10 cellular contexts compared by ENCODE assay signal in genomic region chr12:113298861-113299545, GRCh38. TPM values are rescaled to one million over a fixed set of nuclear protein-coding genes. Genes with fewer than 3 reads are reported as not detected.
DNase-seq lines count a peak whose midpoint lies in the region; ATAC-seq, FAIRE-seq and TF ChIP-seq lines count a peak whose summit lies in the region.
"Had no signal": no experiment of that assay in that cellular context is flagged by ENCODE, and none has a peak within 500 bp of the region (broad histone marks: within the 10 kb centered on the region; RNA-seq: fewer than 3 reads in every experiment).

No MANE protein-coding gene starts in this region.

- H3K18ac ChIP-seq in H1 (ENCODE audit: extremely low read depth, low read length) = peak overlapping the region; percentile 60
- no peak overlapping the region for H3K18ac ChIP-seq in mesendoderm (ENCODE audit: low read length)

- DNase-seq in activated naive CD4-positive, alpha-beta T cell treated with anti-CD3 and anti-CD28 coated beads, Interleukin-2, amount 50 U/mL, for 72 hours (ENCODE audit: low spot score in 2 of 2) = no peak
- DNase-seq in activated naive CD4-positive, alpha-beta T cell treated with anti-CD3 and anti-CD28 coated beads, Interleukin-2, amount 10 ng/mL, durations not matched to agents 7 days and 5 days = no peak
- DNase-seq in H1 (ENCODE audit: low read depth in 1 of 2, low spot score in 2 of 2) = no peak
- no peak for DNase-seq in mesendoderm
- DNase-seq in stimulated activated CD8-positive, alpha-beta memory T cell treated with anti-CD3 and anti-CD28 coated beads, Interleukin-4, amount 100 ng/mL, for 48 hours = no peak
- DNase-seq: activated naive CD4-positive, alpha-beta T cell treated with anti-CD3 and anti-CD28 coated beads, Interleukin-2, amount 50 U/mL, for 16 hours had no signal

- H3K4me3 ChIP-seq in H1 (ENCODE audit: extremely low read depth in 1 of 4, insufficient read depth in 2 of 4, low read depth in 3 of 4, low read length in 4 of 4) = no peak overlapping the region
- no peak overlapping the region for H3K4me3 ChIP-seq in mesendoderm (ENCODE audit: low read length)

- ATAC-seq in activated naive CD4-positive, alpha-beta T cell treated with anti-CD3 and anti-CD28 coated beads, Interleukin-2, amount 50 U/mL, for 72 hours = no peak
- no peak for ATAC-seq in GM18867 (IDR thresholded peaks at IDR 0.05; ENCODE audit: unreplicated experiment)
- no peak for ATAC-seq in HG03354 (IDR thresholded peaks at IDR 0.05; ENCODE audit: poor library complexity, severe bottlenecking, unreplicated experiment)
- ATAC-seq in GM21717 (IDR thresholded peaks at IDR 0.05; ENCODE audit: unreplicated experiment) = no peak

- no peak overlapping the region; a peak in 1 of 7 replicates for H3K9ac ChIP-seq in H1 (replicated peaks in 1 of 4; ENCODE audit: extremely low read depth in 1 of 4, low read depth in 3 of 4, low read length in 3 of 4)
- no peak overlapping the region for H3K9ac ChIP-seq in mesendoderm (ENCODE audit: low read length)

- peaks cover 0 to 6% of the 10 kb centered on the region in 2 donors for H3K36me3 Mint-ChIP-seq in activated naive CD4-positive, alpha-beta T cell treated with anti-CD3 and anti-CD28 coated beads, Interleukin-2, amount 50 U/mL, for 72 hours
- peaks cover 23% of the 10 kb centered on the region for H3K36me3 Mint-ChIP-seq in activated naive CD4-positive, alpha-beta T cell treated with anti-CD3 and anti-CD28 coated beads, Interleukin-2, amount 10 ng/mL, durations not matched to agents 7 days and 5 days

- H2AK5ac ChIP-seq in H1 (ENCODE audit: low read depth, low read length) (peak overlapping the region; percentile 0), mesendoderm (ENCODE audit: low read length) (peak overlapping the region; percentile 4)

- H3K14ac ChIP-seq in H1 (ENCODE audit: insufficient read length) = no peak overlapping the region

- 89% methylated on average over 20 of the region's 20 CpGs; no CpG with 5 or more reads in 1 of the 2 experiments for WGBS in H1 (ENCODE audit: extremely low coverage in 1 of 2, insufficient coverage in 1 of 2, insufficient read length in 1 of 2, insufficient replicate concordance in 2 of 2, low coverage in 1 of 2, low lambda C conversion rate in 2 of 2, missing lambda C conversion rate in 1 of 2), 2 experiments
- no CpG with 5 or more reads among the region's 20 CpGs for WGBS in mesendoderm (ENCODE audit: extremely low coverage, insufficient coverage, low lambda C conversion rate)

- H2AFZ ChIP-seq in H1 (ENCODE audit: low read length) = no peak overlapping the region

- CTCF ChIA-PET in activated naive CD4-positive, alpha-beta T cell treated with anti-CD3 and anti-CD28 coated beads, Interleukin-2, amount 10 ng/mL, durations not matched to agents 7 days and 5 days (lab: Charles Lee) = no interaction called here
- CTCF ChIA-PET in H1 (lab: Charles Lee; ENCODE audit: partially characterized antibody) = interaction anchor here (0.7 to 1.6 kb wide), 3 partner anchors 20 to 104 kb away, joined by 3 to 7 read pairs (median 3); no protein-coding TSS in a partner anchor

- no peaks in the 10 kb centered on the region for H3K9me3 Mint-ChIP-seq in activated naive CD4-positive, alpha-beta T cell treated with anti-CD3 and anti-CD28 coated beads, Interleukin-2, amount 50 U/mL, for 72 hours
- no peaks in the 10 kb centered on the region for H3K9me3 Mint-ChIP-seq in activated naive CD4-positive, alpha-beta T cell treated with anti-CD3 and anti-CD28 coated beads, Interleukin-2, amount 10 ng/mL, durations not matched to agents 7 days and 5 days

- H3K79me2 ChIP-seq in H1 (ENCODE audit: control insufficient read depth in 1 of 2, insufficient read depth in 2 of 2, low read length in 2 of 2) (no peaks in the 10 kb centered on the region), mesendoderm (ENCODE audit: control insufficient read depth, insufficient read depth, low read length) (no peaks in the 10 kb centered on the region)

- H3K27me3 ChIP-seq in H1 (replicated peaks in 1 of 4; ENCODE audit: control insufficient read depth in 3 of 4, extremely low read depth in 1 of 4, insufficient read depth in 3 of 4, low read length in 3 of 4) (no peaks in the 10 kb centered on the region), mesendoderm (ENCODE audit: insufficient read depth, low read length, poor library complexity) (no peaks in the 10 kb centered on the region)

- H3K4me1 ChIP-seq in H1 (replicated peaks in 1 of 4; ENCODE audit: control insufficient read depth in 3 of 4, insufficient read depth in 4 of 4, low read length in 3 of 4) = peaks cover 0 to 9% (median 8%) of the 10 kb centered on the region in 4 experiments; a peak in 5 of 7 replicates
- H3K4me1 ChIP-seq in mesendoderm (ENCODE audit: control insufficient read depth, low read depth, low read length) = peaks cover 3% of the 10 kb centered on the region

- no peak for FAIRE-seq in H1 (lab: Jason Lieb, UNC)

- H2BK5ac ChIP-seq in H1 (ENCODE audit: low read depth, low read length) = peak overlapping the region; percentile 66; the same call in 1 of the 2 replicates
- no peak overlapping the region for H2BK5ac ChIP-seq in mesendoderm (ENCODE audit: low read length)

- H2BK120ac ChIP-seq in H1 (replicated peaks; ENCODE audit: low read depth, low read length) = no peak overlapping the region
- H2BK120ac ChIP-seq in mesendoderm (ENCODE audit: low read depth, low read length) = no peak overlapping the region

- H3K27ac ChIP-seq in H1 (ENCODE audit: low read depth, low read length) = no peak overlapping the region
- H3K27ac ChIP-seq in mesendoderm (ENCODE audit: low read depth, low read length) = no peak overlapping the region

- H3K23me2 ChIP-seq in H1 (ENCODE audit: low read depth, low read length) = peaks cover 1% of the 10 kb centered on the region; the same call in 1 of the 2 replicates

- H3K23ac ChIP-seq in H1 (ENCODE audit: insufficient read length) = no peak overlapping the region
- peak overlapping the region; percentile 94 for H3K23ac ChIP-seq in mesendoderm (ENCODE audit: low read length)

- H3K56ac ChIP-seq in H1 (replicated peaks; ENCODE audit: insufficient read length, low read depth, low read length) (no peak overlapping the region), mesendoderm (ENCODE audit: low read length) (peak overlapping the region; percentile 67)

- peaks cover 22% of the 10 kb centered on the region for H3K4me1 Mint-ChIP-seq in activated naive CD4-positive, alpha-beta T cell treated with anti-CD3 and anti-CD28 coated beads, Interleukin-2, amount 10 ng/mL, durations not matched to agents 7 days and 5 days

- H2BK20ac ChIP-seq in H1 (ENCODE audit: low read length) = no peak overlapping the region

- TF ChIP-seq RAD21 in H1 (IDR thresholded peaks at IDR 0.05 in 1 of 2, conservative IDR thresholded peaks at IDR 0.05 in 1 of 2; ENCODE audit: low read depth in 2 of 2, low read length in 2 of 2) = no peak

- H2BK12ac ChIP-seq in H1 (ENCODE audit: low read depth, low read length) = peak overlapping the region; percentile 30; the same call in 1 of the 2 replicates

- H4K5ac ChIP-seq in H1 (ENCODE audit: insufficient read length, low read depth, low read length) (no peak overlapping the region), mesendoderm (ENCODE audit: low read length) (no peak overlapping the region)

- no peaks in the 10 kb centered on the region for H3K36me3 ChIP-seq in H1 (ENCODE audit: control insufficient read depth in 2 of 4, insufficient read depth in 4 of 4, low read length in 3 of 4)
- no peaks in the 10 kb centered on the region for H3K36me3 ChIP-seq in mesendoderm (ENCODE audit: control insufficient read depth, insufficient read depth, low read length)

- no peak overlapping the region for H3K4me3 Mint-ChIP-seq in activated naive CD4-positive, alpha-beta T cell treated with anti-CD3 and anti-CD28 coated beads, Interleukin-2, amount 10 ng/mL, durations not matched to agents 7 days and 5 days
- H3K4me3 Mint-ChIP-seq: B cell had no signal

- TF ChIP-seq EP300 in H1 (IDR thresholded peaks at IDR 0.05; ENCODE audit: borderline replicate concordance in 1 of 2, low read depth in 2 of 2, low read length in 2 of 2) = no peak

- no peaks in the 10 kb centered on the region for H3K79me1 ChIP-seq in H1 (ENCODE audit: low read depth, low read length)
- no peaks in the 10 kb centered on the region for H3K79me1 ChIP-seq in mesendoderm (ENCODE audit: low read length)

- peaks cover 0 to 2% of the 10 kb centered on the region in 2 experiments for H4K20me1 ChIP-seq in H1 (replicated peaks in 1 of 2; ENCODE audit: control insufficient read depth in 1 of 2, insufficient read depth in 2 of 2, low read length in 2 of 2)

- H4K8ac ChIP-seq in H1 (ENCODE audit: extremely low read depth, insufficient read depth, low read length) = peak overlapping the region; percentile 86; the same call in 1 of the 2 replicates
- no peak overlapping the region for H4K8ac ChIP-seq in mesendoderm (ENCODE audit: low read depth, low read length)

- no peak for TF ChIP-seq CTCF in H1 (IDR thresholded peaks at IDR 0.05; ENCODE audit: control extremely low read depth in 1 of 3, insufficient read depth in 1 of 3, low read depth in 1 of 3, low read length in 3 of 3)

- no peaks in the 10 kb centered on the region for H3K9me3 ChIP-seq in H1 (ENCODE audit: insufficient read depth in 2 of 2, low read depth in 1 of 2, low read length in 1 of 2)

- peak overlapping the region; percentile 75 to 81 for H3K27ac Mint-ChIP-seq in activated naive CD4-positive, alpha-beta T cell treated with anti-CD3 and anti-CD28 coated beads, Interleukin-2, amount 50 U/mL, for 72 hours
- H3K27ac Mint-ChIP-seq in activated naive CD4-positive, alpha-beta T cell treated with anti-CD3 and anti-CD28 coated beads, Interleukin-2, amount 10 ng/mL, durations not matched to agents 7 days and 5 days = no peak overlapping the region

- peak overlapping the region; percentile 10 for H4K91ac ChIP-seq in H1 (replicated peaks; ENCODE audit: insufficient read length, low read length)

- POLR2A ChIA-PET in H1 (lab: Charles Lee; ENCODE audit: partially characterized antibody) = interaction anchor here (0.9 to 4.2 kb wide), 7 partner anchors 8 to 113 kb away, joined by 3 to 20 read pairs (median 4); partner anchors contain the start of genes DDX54 and RITA1

- no peaks in the 10 kb centered on the region for H3K27me3 Mint-ChIP-seq in activated naive CD4-positive, alpha-beta T cell treated with anti-CD3 and anti-CD28 coated beads, Interleukin-2, amount 10 ng/mL, durations not matched to agents 7 days and 5 days
- H3K27me3 Mint-ChIP-seq: B cell had no signal

- no peak for TF ChIP-seq POLR2A in H1 (IDR thresholded peaks at IDR 0.05; ENCODE audit: control extremely low read depth in 1 of 2, low read depth in 2 of 2, low read length in 2 of 2)

- H2BK15ac ChIP-seq in H1 (ENCODE audit: low read length) (peak overlapping the region; percentile 99; the same call in 1 of the 2 replicates), mesendoderm (replicated peaks; ENCODE audit: low read depth) (no peak overlapping the region)

- H3K4me2 ChIP-seq in H1 (ENCODE audit: insufficient read depth in 1 of 2, low read depth in 2 of 2, low read length in 2 of 2) (no peak overlapping the region), mesendoderm (ENCODE audit: low read length) (no peak overlapping the region)

- H3K4ac ChIP-seq in H1 (replicated peaks; ENCODE audit: insufficient read length, low read depth, low read length) = peak overlapping the region; percentile 65
- no peak overlapping the region for H3K4ac ChIP-seq in mesendoderm (ENCODE audit: low read depth, low read length)

RNA-seq across cellular contexts. Expression of gene SLC8B1, which starts 35.9 kb away (rescaled TPM):
- total RNA-seq in activated naive CD4-positive, alpha-beta T cell treated with anti-CD3 and anti-CD28 coated beads, Interleukin-2, amount 50 U/mL, for 72 hours = 10 to 100 TPM; 24.2 to 28.5 TPM
- total RNA-seq in H1 (2021; fragmentation: NEBNext Ultra II Directional; extraction: Animal tissue kit (Norgen Biotek cat#: 25700)) = 11.2 and 11.3 TPM in 2 replicates
- 19.1 and 26.9 TPM in 2 replicates for polyA plus RNA-seq in H1 (2011; rRNA removed)
- polyA plus RNA-seq in H1 (2011; cell fraction: cytosol; rRNA removed) = 13.9 TPM
- polyA plus RNA-seq in H1 (2011; cell fraction: nucleus; rRNA removed) = 35.0 TPM
- polyA plus RNA-seq in H1 (2012, experiment 1 of 2) = 5.9 to 13.1 TPM (median 9.4 TPM) in 4 replicates
- polyA plus RNA-seq in H1 (2012, experiment 2 of 2) = 6.9 TPM
- 15.0 TPM for polyA plus RNA-seq in H1 (2013, experiment 1 of 2)
- polyA plus RNA-seq in H1 (2013, experiment 2 of 2) = 13.8 TPM
- polyA minus RNA-seq in H1 (2011; rRNA and poly(A)+ RNA removed) = 15.9 and 20.1 TPM in 2 replicates
- polyA minus RNA-seq in H1 (2011; cell fraction: cytosol; rRNA and poly(A)+ RNA removed) = 5.6 TPM
- 11.7 TPM for polyA minus RNA-seq in H1 (2011; cell fraction: nucleus; rRNA and poly(A)+ RNA removed)
- polyA plus RNA-seq in mesendoderm (2013, experiment 1 of 2) = 4.0 TPM
- 4.3 TPM for polyA plus RNA-seq in mesendoderm (2013, experiment 2 of 2)

RNA-seq across cellular contexts. Expression of gene PLBD2, which starts 59.4 kb away (rescaled TPM):
- 10 to 100 TPM; 14.7 to 14.9 TPM for total RNA-seq in activated naive CD4-positive, alpha-beta T cell treated with anti-CD3 and anti-CD28 coated beads, Interleukin-2, amount 50 U/mL, for 72 hours
- 33.1 and 33.5 TPM in 2 replicates for total RNA-seq in H1 (2021; fragmentation: NEBNext Ultra II Directional; extraction: Animal tissue kit (Norgen Biotek cat#: 25700))
- polyA plus RNA-seq in H1 (2011; rRNA removed) = 16.8 and 25.6 TPM in 2 replicates
- polyA plus RNA-seq in H1 (2011; cell fraction: cytosol; rRNA removed) = 15.6 TPM
- 21.4 TPM for polyA plus RNA-seq in H1 (2011; cell fraction: nucleus; rRNA removed)
- 27.5 to 34.4 TPM (median 29.7 TPM) in 4 replicates for polyA plus RNA-seq in H1 (2012, experiment 1 of 2)
- 22.2 TPM for polyA plus RNA-seq in H1 (2012, experiment 2 of 2)
- 83.3 TPM for polyA plus RNA-seq in H1 (2013, experiment 1 of 2)
- polyA plus RNA-seq in H1 (2013, experiment 2 of 2) = 83.3 TPM
- 15.8 and 22.1 TPM in 2 replicates for polyA minus RNA-seq in H1 (2011; rRNA and poly(A)+ RNA removed)
- 25.1 TPM for polyA minus RNA-seq in H1 (2011; cell fraction: cytosol; rRNA and poly(A)+ RNA removed)
- 12.2 TPM for polyA minus RNA-seq in H1 (2011; cell fraction: nucleus; rRNA and poly(A)+ RNA removed)
- 22.8 TPM for polyA plus RNA-seq in mesendoderm (2013, experiment 1 of 2)
- 22.1 TPM for polyA plus RNA-seq in mesendoderm (2013, experiment 2 of 2)
